In genomic region chr6:13472976-13473645, GRCh38 we compare ENCODE assay signal across 21 cellular contexts. TPM values are rescaled to one million over a fixed set of nuclear protein-coding genes. Genes with fewer than 3 reads are reported as not detected.
A peak's percentile ranks its signal among the peaks of the same experiment; 100 is the strongest.
DNase-seq lines count a peak whose midpoint lies in the region; ATAC-seq, FAIRE-seq and TF ChIP-seq lines count a peak whose summit lies in the region.
"Had no signal": no experiment of that assay in that cellular context is flagged by ENCODE, and none has a peak within 500 bp of the region (broad histone marks: within the 10 kb centered on the region; RNA-seq: fewer than 3 reads in every experiment).

No MANE protein-coding gene starts in this region.

- H3K4me3 ChIP-seq in right atrium auricular region (no peak overlapping the region), K562 (no peak overlapping the region)
- no peak overlapping the region for H3K4me3 ChIP-seq in CD8-positive, alpha-beta T cell (ENCODE audit: low read depth, low read length)
- H3K4me3 ChIP-seq: A549 had no signal

- no peaks in the 10 kb centered on the region for H3K36me3 Mint-ChIP-seq in CD8-positive, alpha-beta T cell

- BruUV-seq in K562 (replicated peaks; lab: Mats Ljungman, UMichigan) = no TSS peak

- TF ChIP-seq POLR2A in K562 (conservative IDR thresholded peaks at IDR 0.05) = no peak

- FAIRE-seq in K562 (lab: Jason Lieb, UNC) (peak; percentile 32), RCC 7860 (lab: Jason Lieb, UNC) (no peak)
- FAIRE-seq: A549, HepG2 had no signal

- peak overlapping the region; percentile 37 to 87 for H3K27ac ChIP-seq in right atrium auricular region
- no peak overlapping the region for H3K27ac ChIP-seq in K562 (ENCODE audit: extremely low read depth, low read depth, low read length)
- H3K27ac ChIP-seq in CD8-positive, alpha-beta T cell (ENCODE audit: low read depth, low read length) = no peak overlapping the region

- TF ChIP-seq RAD21 in K562 (CRISPR knock-in tag; conservative IDR thresholded peaks at IDR 0.05 in 1 of 2, IDR thresholded peaks at IDR 0.05 in 1 of 2) = no peak

- H2AFZ ChIP-seq in K562 (ENCODE audit: low read depth, low read length) = no peak overlapping the region

- POLR2A ChIA-PET in K562 (lab: Yijun Ruan, JAX) = interaction anchor here (1.1 to 1.4 kb wide), 2 partner anchors 11 to 12 kb away, joined by 3 to 4 read pairs; no protein-coding TSS in a partner anchor
- POLR2A ChIA-PET in CD8-positive, alpha-beta T cell (lab: Charles Lee) = no interaction called here

- 0 out of 2 replicates have a peak, but pooled peaks cover 3% of the 10 kb centered on the region for H4K20me1 ChIP-seq in K562 (replicated peaks; ENCODE audit: control insufficient read depth, insufficient read depth, low read length)

- peak; percentile 40 for ATAC-seq in K562
- peak; percentile 77 for ATAC-seq in left colon
- ATAC-seq in CD8-positive, alpha-beta T cell = no peak
- ATAC-seq: A549, HepG2, SK-N-SH treated with all-trans-retinoic acid at 6 μM for 48 hours had no signal

- H3K4me1 Mint-ChIP-seq in CD8-positive, alpha-beta T cell (ENCODE audit: low read depth) = no peaks in the 10 kb centered on the region

- H3K4me1 ChIP-seq in right atrium auricular region (peaks cover 0 to 64% of the 10 kb centered on the region in 2 donors), K562 (replicated peaks in 1 of 2; ENCODE audit: control insufficient read depth in 2 of 2, insufficient read depth in 2 of 2, low read length in 2 of 2) (peaks cover 3 to 10% of the 10 kb centered on the region in 2 experiments; a peak in 4 of 5 replicates)
- no peaks in the 10 kb centered on the region for H3K4me1 ChIP-seq in CD8-positive, alpha-beta T cell (ENCODE audit: insufficient read depth, low read length)

- in situ Hi-C loops in K562 (cut with MboI) = no loop called here

- DNase-seq in right atrium auricular region (ENCODE audit: low spot score) (no peak), cardiac septum (ENCODE audit: low spot score) (no peak), K562 (ENCODE audit: extremely low read depth in 1 of 4, low spot score in 3 of 4) (peak in 1 of 4 experiments; percentile 15), left colon (no peak), ureter (ENCODE audit: low spot score) (peak; percentile 15), NCI-H774 (lab: John Stamatoyannopoulos, UW) (no peak), RCC 7860 (ENCODE audit: low spot score) (no peak)
- DNase-seq in CD8-positive, alpha-beta T cell = no peak
- DNase-seq: C1 segment of cervical spinal cord, DMS 273 treated with DMSO at 0.1 percent for 48 hours, GDM1, GOT3, MM.1S, NCI-H1105, NCI-H1694, NCI-H446 treated with DMSO at 0.1 percent for 48 hours, NCI-H748 treated with DMSO at 0.1 percent for 48 hours, SHP77 had no signal

- no peak overlapping the region for H3K27ac Mint-ChIP-seq in CD8-positive, alpha-beta T cell

- H3K27me3 ChIP-seq in right atrium auricular region (no peaks in the 10 kb centered on the region), K562 (ENCODE audit: control insufficient read depth in 2 of 2, insufficient read depth in 2 of 2, low read length in 2 of 2) (no peaks in the 10 kb centered on the region)
- no peaks in the 10 kb centered on the region for H3K27me3 ChIP-seq in CD8-positive, alpha-beta T cell (ENCODE audit: insufficient read depth, low read length)

- 61% methylated on average over 4 of the region's 4 CpGs for whole genome bisulfite sequencing in K562 (ENCODE audit: insufficient coverage, low coverage, missing lambda C conversion rate)

- CTCF ChIA-PET in K562 (lab: Yijun Ruan, JAX; ENCODE audit: low intra/inter-chr PET ratio) = no interaction called here
- CTCF ChIA-PET in CD8-positive, alpha-beta T cell (lab: Charles Lee) = no interaction called here

- peak overlapping the region; percentile 4; the same call in 1 of the 2 replicates for H3K4me2 ChIP-seq in K562 (ENCODE audit: insufficient read depth, low read length)

- intact Hi-C loops in cardiac septum (cut with DNase I) (no loop called here), K562 (cut with micrococcal nuclease) (no loop called here), left colon (cut with DNase I, micrococcal nuclease) (no loop called here)
- intact Hi-C loops in CD8-positive, alpha-beta T cell (cut with DNase I, micrococcal nuclease) = no loop called here

- no peak for TF ChIP-seq EP300 in K562 (IDR thresholded peaks at IDR 0.05; ENCODE audit: low read length)

- H3K36me3 ChIP-seq in right atrium auricular region (no peaks in the 10 kb centered on the region), K562 (ENCODE audit: control insufficient read depth, insufficient read depth, low read length) (no peaks in the 10 kb centered on the region)
- no peaks in the 10 kb centered on the region for H3K36me3 ChIP-seq in CD8-positive, alpha-beta T cell (ENCODE audit: insufficient read depth, low read length)

- 0 out of 3 replicates have a peak, but pooled peaks cover 2% of the 10 kb centered on the region for H3K79me2 ChIP-seq in K562 (ENCODE audit: control insufficient read depth, insufficient read depth, low read length)

- H3K9me1 ChIP-seq in K562 (ENCODE audit: control insufficient read depth, insufficient read depth, low read length) = no peaks in the 10 kb centered on the region

- TF ChIP-seq CTCF in right atrium auricular region (IDR thresholded peaks at IDR 0.05) = no peak
- TF ChIP-seq CTCF in K562 (IDR thresholded peaks at IDR 0.05 in 2 of 3, conservative IDR thresholded peaks at IDR 0.05 in 1 of 3; ENCODE audit: insufficient read depth in 2 of 3, low read depth in 1 of 3, low read length in 3 of 3) = no peak
- TF ChIP-seq CTCF in CD8-positive, alpha-beta T cell (IDR thresholded peaks at IDR 0.05) = no peak

- no peaks in the 10 kb centered on the region for H3K9me3 Mint-ChIP-seq in CD8-positive, alpha-beta T cell

- no peak overlapping the region for H3K9ac ChIP-seq in K562 (ENCODE audit: insufficient read depth in 1 of 2, low read depth in 2 of 2, low read length in 2 of 2)

- no peak overlapping the region for H3K4me3 Mint-ChIP-seq in CD8-positive, alpha-beta T cell

- H3K27me3 Mint-ChIP-seq in CD8-positive, alpha-beta T cell (ENCODE audit: low read depth) = no peaks in the 10 kb centered on the region

- H3K9me3 ChIP-seq in right atrium auricular region (no peaks in the 10 kb centered on the region), K562 (replicated peaks; ENCODE audit: control insufficient read depth, insufficient read depth, low read depth, low read length) (no peaks in the 10 kb centered on the region)
- no peaks in the 10 kb centered on the region for H3K9me3 ChIP-seq in CD8-positive, alpha-beta T cell (ENCODE audit: low read length)
- H3K9me3 ChIP-seq: A549 had no signal

TF ChIP-seq in K562, 482 proteins besides CTCF, POLR2A, EP300 and RAD21:
- TF ChIP-seq, protein P1, sequence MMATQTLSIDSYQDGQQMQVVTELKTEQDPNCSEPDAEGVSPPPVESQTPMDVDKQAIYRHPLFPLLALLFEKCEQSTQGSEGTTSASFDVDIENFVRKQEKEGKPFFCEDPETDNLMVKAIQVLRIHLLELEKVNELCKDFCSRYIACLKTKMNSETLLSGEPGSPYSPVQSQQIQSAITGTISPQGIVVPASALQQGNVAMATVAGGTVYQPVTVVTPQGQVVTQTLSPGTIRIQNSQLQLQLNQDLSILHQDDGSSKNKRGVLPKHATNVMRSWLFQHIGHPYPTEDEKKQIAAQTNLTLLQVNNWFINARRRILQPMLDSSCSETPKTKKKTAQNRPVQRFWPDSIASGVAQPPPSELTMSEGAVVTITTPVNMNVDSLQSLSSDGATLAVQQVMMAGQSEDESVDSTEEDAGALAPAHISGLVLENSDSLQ (IDR thresholded peaks at IDR 0.05) = peak; percentile 54
- TF ChIP-seq YY1 (IDR thresholded peaks at IDR 0.05; ENCODE audit: borderline replicate concordance in 1 of 3, control insufficient read depth in 1 of 3, extremely low read depth in 1 of 3, insufficient read depth in 3 of 3, insufficient read length in 1 of 3, insufficient replicate concordance in 2 of 3, low read depth in 1 of 3, low read length in 2 of 3) (peak in 1 of 3 experiments; percentile 53), CBX3 (IDR thresholded peaks at IDR 0.05; ENCODE audit: borderline replicate concordance in 1 of 2, low read length in 2 of 2) (peak in 1 of 2 experiments; percentile 20; a peak in 1 of 3 replicates)
- TF ChIP-seq, protein P2, sequence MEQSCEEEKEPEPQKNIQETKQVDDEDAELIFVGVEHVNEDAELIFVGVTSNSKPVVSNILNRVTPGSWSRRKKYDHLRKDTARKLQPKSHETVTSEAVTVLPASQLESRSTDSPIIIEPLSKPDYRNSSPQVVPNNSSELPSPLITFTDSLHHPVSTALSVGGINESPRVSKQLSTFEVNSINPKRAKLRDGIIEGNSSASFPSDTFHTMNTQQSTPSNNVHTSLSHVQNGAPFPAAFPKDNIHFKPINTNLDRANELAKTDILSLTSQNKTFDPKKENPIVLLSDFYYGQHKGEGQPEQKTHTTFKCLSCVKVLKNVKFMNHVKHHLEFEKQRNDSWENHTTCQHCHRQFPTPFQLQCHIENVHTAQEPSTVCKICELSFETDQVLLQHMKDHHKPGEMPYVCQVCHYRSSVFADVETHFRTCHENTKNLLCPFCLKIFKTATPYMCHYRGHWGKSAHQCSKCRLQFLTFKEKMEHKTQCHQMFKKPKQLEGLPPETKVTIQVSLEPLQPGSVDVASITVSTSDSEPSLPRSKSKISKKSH (CRISPR knock-in tag; IDR thresholded peaks at IDR 0.05) = no peak
TF ChIP-seq in K562: peak in this region for 3.

RNA-seq across cellular contexts. Expression of gene GFOD1, which starts 14.3 kb away (rescaled TPM):
- total RNA-seq in right atrium auricular region (10 to 100 TPM; 66.2 to 96.3 TPM), cardiac septum (54.0 TPM), K562 (2014; rRNA removed) (8.3 and 10.3 TPM in 2 replicates), K562 (2014; rRNA removed; fragmentation: Illumina TruSeq; extraction: Trizol) (10.8 and 11.0 TPM in 2 replicates), K562 (2015; rRNA removed; fragmentation: Illumina TruSeq; extraction: Trizol) (10.5 and 10.8 TPM in 2 replicates), K562 (2021) (10.3 and 12.0 TPM in 2 replicates), left colon (10 to 100 TPM in 1 of 2 donors, 1 to 10 TPM in 1; 9.2 to 15.9 TPM), ureter (19.3 TPM)
- 13.1 and 17.7 TPM in 2 replicates for total RNA-seq in K562 (2011; cell fraction: chromatin; rRNA removed; ENCODE audit: low replicate concordance)
- 8.6 and 9.2 TPM in 2 replicates for total RNA-seq in K562 (2011; cell fraction: nucleolus; rRNA removed)
- total RNA-seq in K562 (2011; cell fraction: nucleoplasm; rRNA removed) = 12.8 and 23.1 TPM in 2 replicates
- polyA plus RNA-seq in K562 (2011; rRNA removed) (3.6 and 3.8 TPM in 2 replicates), K562 (2014; fragmentation: Illumina TruSeq; extraction: Trizol) (7.4 and 8.0 TPM in 2 replicates), K562 (2014; fragmentation: Nextera tagmentation; extraction: Ambion mirVana) (1 to 10 TPM; 5.4 to 5.9 TPM), K562 (2014; rRNA removed) (7.0 and 8.2 TPM in 2 replicates)
- 3.0 and 4.7 TPM in 2 replicates for polyA plus RNA-seq in K562 (2011; cell fraction: cytosol; rRNA removed)
- polyA plus RNA-seq in K562 (2011; cell fraction: nucleus; rRNA removed) = 3.3 and 5.0 TPM in 2 replicates
- 3.6 and 6.6 TPM in 2 replicates for polyA plus RNA-seq in K562 (2012)
- polyA minus RNA-seq in K562 (2011; rRNA and poly(A)+ RNA removed) = 7.9 and 8.5 TPM in 2 replicates
- polyA minus RNA-seq in K562 (2011; cell fraction: cytosol; rRNA and poly(A)+ RNA removed) = 3.9 and 7.1 TPM in 2 replicates
- polyA minus RNA-seq in K562 (2011; cell fraction: nucleus; rRNA and poly(A)+ RNA removed) = 8.1 and 9.6 TPM in 2 replicates
- total RNA-seq in CD8-positive, alpha-beta T cell = 1 to 10 TPM; 5.6 to 7.6 TPM

Comparison
In these comparisons a context has a peak if more than half of its experiments do, and no peak if none do; other contexts are left out.
1. H3K27ac ChIP-seq: peak in right atrium auricular region (2 of 2); none in K562 (single experiment) and CD8-positive, alpha-beta T cell (single experiment).